12 cellular contexts compared by ENCODE assay signal in genomic region chr22:39530136-39530535, GRCh38. TPM values are rescaled to one million over a fixed set of nuclear protein-coding genes. Genes with fewer than 3 reads are reported as not detected.
DNase-seq lines count a peak whose midpoint lies in the region; TF ChIP-seq lines count a peak whose summit lies in the region.
"Had no signal": no experiment of that assay in that cellular context is flagged by ENCODE, and none has a peak within 500 bp of the region (broad histone marks: within the 10 kb centered on the region; RNA-seq: fewer than 3 reads in every experiment).

No MANE protein-coding gene starts in this region.

- H3K27ac Mint-ChIP-seq in endothelial cell (ENCODE audit: unreplicated experiment), result no peak overlapping the region

- no peak for TF ChIP-seq CTCF in GM06990 (IDR thresholded peaks at IDR 0.05; ENCODE audit: insufficient read depth, low read length, poor library complexity, severe bottlenecking)
- TF ChIP-seq CTCF in RWPE1 (conservative IDR thresholded peaks at IDR 0.05; ENCODE audit: low read depth), result no peak
- TF ChIP-seq CTCF in endothelial cell (IDR thresholded peaks at IDR 0.05; ENCODE audit: unreplicated experiment), result no peak
- TF ChIP-seq CTCF in spleen (IDR thresholded peaks at IDR 0.05 in 8 of 11, conservative IDR thresholded peaks at IDR 0.05 in 3 of 11), result no peak

- peak overlapping the region; percentile 98 for H3K27ac ChIP-seq in RWPE1
- peak overlapping the region in 5 of 8 donors; percentile 60 to 99 (median 85) for H3K27ac ChIP-seq in spleen
- no peak overlapping the region for H3K27ac ChIP-seq in SJCRH30

- peaks cover 52% of the 10 kb centered on the region for H3K4me1 Mint-ChIP-seq in endothelial cell (ENCODE audit: unreplicated experiment)

- H3K9me3 Mint-ChIP-seq in endothelial cell (ENCODE audit: unreplicated experiment), result no peaks in the 10 kb centered on the region

- CTCF ChIA-PET in RWPE1 (lab: Yijun Ruan, JAX), result interaction anchor here (0.7 to 1.2 kb wide), 2 partner anchors 213 to 651 kb away, joined by 4 to 5 read pairs; no protein-coding TSS in a partner anchor

- no peak for DNase-seq in GM06990 (ENCODE audit: extremely low read depth, insufficient read length)
- no peak for DNase-seq in RWPE1 (ENCODE audit: low spot score)
- DNase-seq in endothelial cell (ENCODE audit: low spot score), result no peak
- DNase-seq in spleen, result no peak
- no peak for DNase-seq in SJCRH30
- DNase-seq in NK-92 treated with Interleukin-12 subunit alpha and Interleukin-12 subunit beta, amount 100 ng/mL, for 24 hours (lab: John Stamatoyannopoulos, UW), result no peak
- no peak for DNase-seq in 8988T
- DNase-seq: activated CD4-positive, alpha-beta T cell treated with anti-CD3 and anti-CD28 coated beads, Interleukin-2, amount 50 U/mL, for 1 hour; NCI-H774 had no signal

- peak overlapping the region; percentile 3 for H3K4me3 Mint-ChIP-seq in endothelial cell (ENCODE audit: unreplicated experiment)

- no peaks in the 10 kb centered on the region for H3K27me3 ChIP-seq in GM06990 (replicated peaks; ENCODE audit: control insufficient read depth, insufficient read depth, low read length)
- no peaks in the 10 kb centered on the region for H3K27me3 ChIP-seq in spleen (replicated peaks in 1 of 7)
- no peaks in the 10 kb centered on the region for H3K27me3 ChIP-seq in SJCRH30

- H3K36me3 ChIP-seq in GM06990 (ENCODE audit: control insufficient read depth, insufficient read depth, low read length), result peaks cover 7% of the 10 kb centered on the region
- peaks cover 0 to 58% (median 18%) of the 10 kb centered on the region in 6 donors for H3K36me3 ChIP-seq in spleen
- peaks cover 5% of the 10 kb centered on the region for H3K36me3 ChIP-seq in SJCRH30

- no peak for TF ChIP-seq POLR2A in spleen (IDR thresholded peaks at IDR 0.05)

- peaks cover 3% of the 10 kb centered on the region for H3K27me3 Mint-ChIP-seq in endothelial cell (ENCODE audit: unreplicated experiment)

- H3K36me3 Mint-ChIP-seq in endothelial cell (ENCODE audit: low read depth, unreplicated experiment), result peaks cover 15% of the 10 kb centered on the region

- peaks cover 69 to 95% (median 89%) of the 10 kb centered on the region in 6 donors for H3K4me1 ChIP-seq in spleen
- peaks cover 24% of the 10 kb centered on the region for H3K4me1 ChIP-seq in SJCRH30

- H3K4me3 ChIP-seq in GM06990 (replicated peaks; ENCODE audit: low read depth, low read length) (peak overlapping the region; percentile 32), spleen (peak overlapping the region in 1 of 8 donors; percentile 64), SJCRH30 (no peak overlapping the region)

- WGBS in spleen, 5 donors, result 67 to 83% (median 72%) methylated on average over 8 of the region's 8 CpGs

- intact Hi-C loops in spleen (cut with DNase I; ENCODE audit: low total_unique reads), result loop anchor here (5.0 kb wide), 1 partner anchor 817 kb away; the partner anchor contains the start of gene ADSL

- H3K9me3 ChIP-seq in spleen, result no peaks in the 10 kb centered on the region
- H3K9me3 ChIP-seq in SJCRH30 (replicated peaks), result no peaks in the 10 kb centered on the region

- POLR2A ChIA-PET in RWPE1 (lab: Yijun Ruan, JAX; ENCODE audit: low non-redundant PET), result interaction anchor here (0.6 kb wide), 1 partner anchor 214 kb away, joined by 3 read pairs; no protein-coding TSS in a partner anchor

RNA-seq across cellular contexts. Expression of gene RPS19BP1, which starts 2.4 kb away (rescaled TPM):
- total RNA-seq in endothelial cell (ENCODE audit: unreplicated experiment) (57.7 TPM), spleen (100 to 1,000 TPM in 2 of 7 donors, 10 to 100 TPM in 5; 55.8 to 147 (median 57.3) TPM)
- polyA plus RNA-seq in spleen, result 100 to 1,000 TPM; 154 to 210 (median 181) TPM
- total RNA-seq in SJCRH30 (2014; rRNA removed; shearing (Covaris generic)), result 48.3 and 66.2 TPM in 2 replicates

RNA-seq across cellular contexts. Expression of gene ATF4, which starts 9.8 kb away (rescaled TPM):
- total RNA-seq in endothelial cell (ENCODE audit: unreplicated experiment) (312 TPM), spleen (100 to 1,000 TPM; 190 to 286 (median 256) TPM)
- polyA plus RNA-seq in spleen, result 100 to 1,000 TPM; 341 to 414 (median 357) TPM
- 190 and 238 TPM in 2 replicates for total RNA-seq in SJCRH30 (2014; rRNA removed; shearing (Covaris generic))

RNA-seq across cellular contexts. Expression of gene MIEF1, which starts 28.0 kb away (rescaled TPM):
- total RNA-seq in endothelial cell (ENCODE audit: unreplicated experiment) (29.2 TPM), spleen (10 to 100 TPM; 24.4 to 31.4 (median 27.5) TPM)
- 10 to 100 TPM in 1 of 3 donors, 1 to 10 TPM in 2; 5.8 to 11.2 (median 6.7) TPM for polyA plus RNA-seq in spleen
- 31.5 and 32.0 TPM in 2 replicates for total RNA-seq in SJCRH30 (2014; rRNA removed; shearing (Covaris generic))

RNA-seq across cellular contexts. Expression of gene CACNA1I, which starts 40.4 kb away (rescaled TPM):
- total RNA-seq in endothelial cell (ENCODE audit: unreplicated experiment) (0.10 TPM), spleen (1 to 10 TPM in 5 of 7 donors, under 1 TPM in 2; 0.66 to 4.1 (median 1.4) TPM)
- polyA plus RNA-seq in spleen, result under 1 TPM; 0.24 to 0.83 (median 0.43) TPM
- total RNA-seq in SJCRH30 (2014; rRNA removed; shearing (Covaris generic)), result 0.02 TPM in 1 of 2 replicates, not detected in the other
- total RNA-seq: Daoy, HT1080, SK-MEL-5 had no signal
